15 cellular contexts compared by ENCODE assay signal in genomic region chr12:99154264-99154982, GRCh38.
DNase-seq lines count a peak whose midpoint lies in the region; ATAC-seq and TF ChIP-seq lines count a peak whose summit lies in the region.
"Had no signal": no experiment of that assay in that cellular context is flagged by ENCODE, and none has a peak within 500 bp of the region (broad histone marks: within the 10 kb centered on the region; RNA-seq: fewer than 3 reads in every experiment).

No MANE protein-coding gene starts in this region.

- intact Hi-C loops in PC-3 (cut with micrococcal nuclease) = no loop called here

- peaks cover 4% of the 10 kb centered on the region for H3F3A ChIP-seq in neural cell (ENCODE audit: insufficient read depth, low read length, poor library complexity, severe bottlenecking)
- peaks cover 6% of the 10 kb centered on the region for H3F3A ChIP-seq in PC-3 (ENCODE audit: low read length, unreplicated experiment)

- H3K9me3 ChIP-seq in neural cell (ENCODE audit: low read length) = peaks cover 4% of the 10 kb centered on the region
- H3K9me3 ChIP-seq in PC-3 (ENCODE audit: low read length) = no peaks in the 10 kb centered on the region

- H3K27ac Mint-ChIP-seq in glutamatergic neuron (ENCODE audit: unreplicated experiment) (no peak overlapping the region), HFFc6 (no peak overlapping the region)
- H3K27ac Mint-ChIP-seq: activated CD4-positive, alpha-beta T cell treated with anti-CD3 and anti-CD28 coated beads, Interleukin-2, amount 10 ng/mL, durations not matched to agents 24 days and 14 days; activated T-helper 17 cell treated with anti-CD3 and anti-CD28 coated beads, Interleukin-2, amount 50 U/mL, for 72 hours; T-helper 1 cell treated with Interleukin-12 subunit alpha and Interleukin-12 subunit beta and Interleukin-4 antibody, amounts not matched to agents 30 μg/mL and 1 μg/mL, for 36 hours had no signal

- peaks cover 34% of the 10 kb centered on the region for H3K4me1 ChIP-seq in PC-3 (ENCODE audit: insufficient read depth, low read length)
- H3K4me1 ChIP-seq: breast epithelium had no signal

- H3K79me2 ChIP-seq in neural cell (replicated peaks; ENCODE audit: insufficient read depth, low read length) (peaks cover 25% of the 10 kb centered on the region), PC-3 (ENCODE audit: low read length) (no peaks in the 10 kb centered on the region)

- no peaks in the 10 kb centered on the region for H3K9me2 ChIP-seq in neural cell (ENCODE audit: insufficient read depth, low read length)
- H3K9me2 ChIP-seq in PC-3 (replicated peaks; ENCODE audit: low read length) = no peaks in the 10 kb centered on the region

- H3K4me1 Mint-ChIP-seq in glutamatergic neuron (ENCODE audit: low read depth, unreplicated experiment) (peaks cover 9% of the 10 kb centered on the region), HFFc6 (ENCODE audit: low read depth) (no peaks in the 10 kb centered on the region)
- H3K4me1 Mint-ChIP-seq: activated CD4-positive, alpha-beta T cell treated with anti-CD3 and anti-CD28 coated beads, Interleukin-2, amount 10 ng/mL, durations not matched to agents 24 days and 14 days; activated T-helper 17 cell treated with anti-CD3 and anti-CD28 coated beads, Interleukin-2, amount 50 U/mL, for 72 hours had no signal

- H2AFZ ChIP-seq in neural cell (ENCODE audit: low read depth, low read length) (no peak overlapping the region), PC-3 (ENCODE audit: low read length) (no peak overlapping the region)

- BruUV-seq in PC-3 (replicated peaks; lab: Mats Ljungman, UMichigan) = no TSS peak

- H4K20me1 ChIP-seq in neural cell (ENCODE audit: insufficient read depth) (no peaks in the 10 kb centered on the region), PC-3 (ENCODE audit: low read length) (no peaks in the 10 kb centered on the region)

- peak overlapping the region; percentile 69 for H3K9ac ChIP-seq in neural cell (ENCODE audit: low read length)
- H3K9ac ChIP-seq in PC-3 (ENCODE audit: low read length) = no peak overlapping the region

- no peaks in the 10 kb centered on the region for H3K36me3 ChIP-seq in neural cell (ENCODE audit: insufficient read depth, low read length)
- H3K36me3 ChIP-seq in PC-3 (ENCODE audit: low read depth, low read length) = no peaks in the 10 kb centered on the region
- H3K36me3 ChIP-seq: breast epithelium had no signal

- no peaks in the 10 kb centered on the region for H3K36me3 Mint-ChIP-seq in glutamatergic neuron (ENCODE audit: unreplicated experiment)
- no peaks in the 10 kb centered on the region for H3K36me3 Mint-ChIP-seq in HFFc6 (ENCODE audit: low read depth)

- no peaks in the 10 kb centered on the region for H3K27me3 Mint-ChIP-seq in glutamatergic neuron (ENCODE audit: unreplicated experiment)
- no peaks in the 10 kb centered on the region; the same call in 1 of the 2 replicates for H3K27me3 Mint-ChIP-seq in HFFc6 (ENCODE audit: insufficient read depth)
- H3K27me3 Mint-ChIP-seq: activated CD4-positive, alpha-beta T cell treated with anti-CD3 and anti-CD28 coated beads, Interleukin-2, amount 10 ng/mL, durations not matched to agents 24 days and 14 days had no signal

- POLR2A ChIA-PET in PC-3 (lab: Charles Lee; ENCODE audit: unreplicated experiment) = no interaction called here

- peak; percentile 95 for TF ChIP-seq EP300 in neural cell (conservative IDR thresholded peaks at IDR 0.05; ENCODE audit: poor library complexity, severe bottlenecking)

- H3K27ac ChIP-seq in neural cell (ENCODE audit: low read length) (peak overlapping the region; percentile 96), PC-3 (ENCODE audit: low read length) (no peak overlapping the region)
- H3K27ac ChIP-seq: breast epithelium had no signal

- H3K9me3 Mint-ChIP-seq in glutamatergic neuron (ENCODE audit: unreplicated experiment) (no peaks in the 10 kb centered on the region), HFFc6 (peaks cover 52% of the 10 kb centered on the region)
- H3K9me3 Mint-ChIP-seq: activated CD4-positive, alpha-beta T cell treated with anti-CD3 and anti-CD28 coated beads, Interleukin-2, amount 10 ng/mL, durations not matched to agents 24 days and 14 days; activated T-helper 17 cell treated with anti-CD3 and anti-CD28 coated beads, Interleukin-2, amount 50 U/mL, for 72 hours had no signal

- H3K4me3 Mint-ChIP-seq in glutamatergic neuron (ENCODE audit: unreplicated experiment) = no peak overlapping the region
- H3K4me3 Mint-ChIP-seq in HFFc6 = no peak overlapping the region
- H3K4me3 Mint-ChIP-seq: activated CD4-positive, alpha-beta T cell treated with anti-CD3 and anti-CD28 coated beads, Interleukin-2, amount 10 ng/mL, durations not matched to agents 24 days and 14 days; activated T-helper 17 cell treated with anti-CD3 and anti-CD28 coated beads, Interleukin-2, amount 50 U/mL, for 72 hours; T-helper 1 cell treated with Interleukin-12 subunit alpha and Interleukin-12 subunit beta and Interleukin-4 antibody, amounts not matched to agents 30 μg/mL and 1 μg/mL, for 36 hours had no signal

- DNase-seq in A172 (ENCODE audit: low spot score) (peak; percentile 21), SK-N-DZ (ENCODE audit: low spot score) (peak; percentile 13), glutamatergic neuron (peak; percentile 20), PC-3 (no peak), HFFc6 (no peak)
- DNase-seq: activated CD4-positive, alpha-beta T cell treated with anti-CD3 and anti-CD28 coated beads, Interleukin-2, amount 10 ng/mL, durations not matched to agents 24 days and 14 days; erythroblast; KG1; NCI-H2029 treated with DMSO at 0.1 percent for 48 hours had no signal

- H3K4me2 ChIP-seq in neural cell (ENCODE audit: low read length) (peak overlapping the region; percentile 70), PC-3 (ENCODE audit: low read length) (no peak overlapping the region)

- H3K27me3 ChIP-seq in neural cell (ENCODE audit: insufficient read depth, low read depth, low read length) (no peaks in the 10 kb centered on the region), PC-3 (ENCODE audit: low read length) (0 out of 2 replicates have a peak, but pooled peaks cover 3% of the 10 kb centered on the region)
- H3K27me3 ChIP-seq: breast epithelium had no signal

- TF ChIP-seq RAD21 in neural cell (conservative IDR thresholded peaks at IDR 0.05) = peak; percentile 57

- H3K4me3 ChIP-seq in neural cell (ENCODE audit: low read length) (peak overlapping the region; percentile 70), PC-3 (ENCODE audit: low read length) (no peak overlapping the region)
- H3K4me3 ChIP-seq: breast epithelium had no signal

- ATAC-seq in GM18502 (IDR thresholded peaks at IDR 0.05; ENCODE audit: poor library complexity, unreplicated experiment) (no peak), GM21529 (IDR thresholded peaks at IDR 0.05; ENCODE audit: unreplicated experiment) (no peak), PC-3 (no peak)
- ATAC-seq: activated T-helper 17 cell treated with anti-CD3 and anti-CD28 coated beads, Interleukin-2, amount 50 U/mL, for 72 hours had no signal

- TF ChIP-seq CTCF in glutamatergic neuron (IDR thresholded peaks at IDR 0.05; ENCODE audit: partially characterized antibody, unreplicated experiment) (no peak), neural cell (IDR thresholded peaks at IDR 0.05; ENCODE audit: poor library complexity, severe bottlenecking) (no peak), PC-3 (conservative IDR thresholded peaks at IDR 0.05; ENCODE audit: low read depth, low read length) (no peak), HFFc6 (IDR thresholded peaks at IDR 0.05) (no peak)

- CTCF ChIA-PET in PC-3 (lab: Charles Lee) = no interaction called here

TF ChIP-seq in neural cell, 6 proteins besides CTCF, POLR2A, EP300 and RAD21:
- TF ChIP-seq SMC3 (conservative IDR thresholded peaks at IDR 0.05; ENCODE audit: poor library complexity) = peak; percentile 58
- no peak for TF ChIP-seq EZH2 (IDR thresholded peaks at IDR 0.05; ENCODE audit: borderline replicate concordance, insufficient read depth, low read length, poor library complexity, severe bottlenecking)
- TF ChIP-seq POLR2AphosphoS5 (IDR thresholded peaks at IDR 0.05) = peak; percentile 89
- peak; percentile 82 for TF ChIP-seq REST (IDR thresholded peaks at IDR 0.05; ENCODE audit: borderline replicate concordance)
- TF ChIP-seq TAF1 (IDR thresholded peaks at IDR 0.05; ENCODE audit: low read depth) = no peak
- peak; percentile 52 for TF ChIP-seq MXI1 (conservative IDR thresholded peaks at IDR 0.05; ENCODE audit: poor library complexity, severe bottlenecking)

Comparison
In these comparisons a context has a peak if more than half of its experiments do, and no peak if none do; other contexts are left out.
1. DNase-seq: peak in A172 (single experiment), SK-N-DZ (single experiment) and glutamatergic neuron (single experiment); none in PC-3 (single experiment) and HFFc6 (single experiment).